ENCODE assay signal across 32 cellular contexts in genomic region chrY:21836343-21836742, GRCh38. TPM values are rescaled to one million over a fixed set of nuclear protein-coding genes. Genes with fewer than 3 reads are reported as not detected.
"Had no signal": no experiment of that assay in that cellular context is flagged by ENCODE, and none has a peak within 500 bp of the region (broad histone marks: within the 10 kb centered on the region; RNA-seq: fewer than 3 reads in every experiment).

No MANE protein-coding gene starts in this region.

- H3K27ac ChIP-seq: ovary, right atrium auricular region, spleen, suprapubic skin, thoracic aorta, tibial artery, upper lobe of right lung had no signal

- H3K4me1 ChIP-seq: right atrium auricular region, spleen, suprapubic skin, tibial artery, upper lobe of right lung had no signal

- H3K27me3 ChIP-seq: ovary, right atrium auricular region, spleen, suprapubic skin, tibial artery, upper lobe of right lung had no signal

- H3K4me3 ChIP-seq: lung, mucosa of descending colon, ovary, right atrium auricular region, spleen, suprapubic skin, thoracic aorta, tibial artery, upper lobe of right lung had no signal

- DNase-seq: hippocampal formation; kidney glomerular epithelial cell; left cardiac atrium; mesendoderm; midbrain; mucosa of descending colon; naive thymus-derived CD4-positive, alpha-beta T cell; ovary; small intestine; spleen; stimulated activated CD4-positive, alpha-beta T cell treated with anti-CD3 and anti-CD28 coated beads, Interleukin-4, amount 100 ng/mL, for 24 hours; stimulated activated naive CD4-positive, alpha-beta T cell; tibial artery; trophoblast cell; upper lobe of right lung had no signal

- H3K9me3 ChIP-seq: mucosa of descending colon, ovary, right atrium auricular region, spleen, suprapubic skin, thoracic aorta, tibial artery, upper lobe of right lung had no signal

- H3K36me3 ChIP-seq: ovary, right atrium auricular region, spleen, suprapubic skin, thoracic aorta, tibial artery, upper lobe of right lung had no signal

- ATAC-seq: left cardiac atrium; left lobe of liver; mucosa of descending colon; naive thymus-derived CD4-positive, alpha-beta T cell; natural killer cell treated with Interleukin-12 subunit alpha and Interleukin-12 subunit beta and Interleukin-15 and Interleukin-18, amount 100 ng/mL, for 72 hours; sciatic nerve; stimulated activated effector memory CD8-positive, alpha-beta T cell treated with anti-CD3 and anti-CD28 coated beads, Interleukin-12 subunit alpha, Interleukin-12 subunit beta, amount 100 ng/mL, for 72 hours; upper lobe of right lung had no signal

RNA-seq across cellular contexts. Expression of gene RBMY1D, which starts 58.0 kb away (rescaled TPM):
- total RNA-seq: left cardiac atrium; left lobe of liver; lower leg skin; lung; mucosa of descending colon; myocyte; naive thymus-derived CD4-positive, alpha-beta T cell; natural killer cell treated with Interleukin-12 subunit alpha and Interleukin-12 subunit beta and Interleukin-15 and Interleukin-18, amount 100 ng/mL, for 72 hours; omental fat pad; ovary; progenitor cell of endocrine pancreas; pulmonary artery endothelial cell; renal cortical epithelial cell; right atrium auricular region; sciatic nerve; spleen; subcutaneous adipose tissue; suprapubic skin; thoracic aorta; upper lobe of right lung had no signal
- polyA plus RNA-seq: keratinocyte; lung; naive thymus-derived CD4-positive, alpha-beta T cell; neural cell; ovary; small intestine; spleen had no signal
